In the genomic region with DNA sequence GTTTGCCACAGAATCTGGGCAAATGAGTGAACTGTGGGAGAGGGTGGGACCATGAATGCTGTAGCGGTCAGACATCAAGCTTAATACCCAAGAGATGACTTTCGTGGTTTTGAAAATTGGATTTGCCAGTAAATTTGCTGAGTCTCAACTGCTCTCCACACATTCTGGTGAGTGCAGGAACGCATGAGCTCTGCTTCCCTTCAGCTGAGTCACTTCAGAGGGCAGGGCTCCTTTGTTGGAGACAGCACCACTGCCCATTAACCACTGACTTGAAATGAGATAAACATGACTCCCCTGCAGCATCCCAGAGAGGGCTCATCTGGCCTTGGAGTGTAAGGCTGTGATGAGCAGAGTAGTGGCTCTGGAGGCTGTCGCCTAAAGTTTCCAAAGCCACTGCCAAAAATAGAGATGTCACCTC, we compare ENCODE assay signal across 11 cellular contexts. TPM values are rescaled to one million over a fixed set of nuclear protein-coding genes. Genes with fewer than 3 reads are reported as not detected.
DNase-seq lines count a peak whose midpoint lies in the region; ATAC-seq, FAIRE-seq and TF ChIP-seq lines count a peak whose summit lies in the region.
"Had no signal": no experiment of that assay in that cellular context is flagged by ENCODE, and none has a peak within 500 bp of the region (broad histone marks: within the 10 kb centered on the region; RNA-seq: fewer than 3 reads in every experiment).

No MANE protein-coding gene starts in this region.

- H3K4me3 ChIP-seq in bronchial epithelial cell (ENCODE audit: low read depth, low read length) (no peak overlapping the region), mesendoderm (ENCODE audit: low read length) (no peak overlapping the region)

- no CpG with 5 or more reads among the region's 4 CpGs for WGBS in mesendoderm (ENCODE audit: extremely low coverage, insufficient coverage, low lambda C conversion rate)

- no peak overlapping the region for H4K8ac ChIP-seq in mesendoderm (ENCODE audit: low read depth, low read length)

- H2AK5ac ChIP-seq in mesendoderm (ENCODE audit: low read length), result no peak overlapping the region

- H3K79me1 ChIP-seq in mesendoderm (ENCODE audit: low read length), result no peaks in the 10 kb centered on the region

- H3K36me3 ChIP-seq in bronchial epithelial cell (ENCODE audit: control insufficient read depth, insufficient read depth, low read length) (no peaks in the 10 kb centered on the region), mesendoderm (ENCODE audit: control insufficient read depth, insufficient read depth, low read length) (no peaks in the 10 kb centered on the region)

- H3K4me2 ChIP-seq in mesendoderm (ENCODE audit: low read length), result no peak overlapping the region

- DNase-seq in AG09319 (ENCODE audit: extremely low read depth, low read depth) (peak; percentile 94), M059J (ENCODE audit: low read depth) (peak; percentile 100), bronchial epithelial cell (ENCODE audit: low read depth) (peak; percentile 78), mesendoderm (peak; percentile 42), T-helper 2 cell (no peak)
- DNase-seq in activated CD4-positive, alpha-beta T cell treated with anti-CD3 and anti-CD28 coated beads, Interleukin-2, amount 10 ng/mL, durations not matched to agents 24 days and 14 days, result no peak
- DNase-seq: activated T-cell treated with anti-CD3 and anti-CD28 coated beads for 4 hours, endodermal cell, NCI-H1694 treated with DMSO at 0.1 percent for 48 hours had no signal

- H3K36me3 Mint-ChIP-seq in activated CD4-positive, alpha-beta T cell treated with anti-CD3 and anti-CD28 coated beads, Interleukin-2, amount 10 ng/mL, durations not matched to agents 24 days and 14 days (ENCODE audit: low read depth), result peaks cover 33% of the 10 kb centered on the region

- H3K4ac ChIP-seq in mesendoderm (ENCODE audit: low read depth, low read length), result no peak overlapping the region

- peaks cover 6% of the 10 kb centered on the region for H3K4me1 ChIP-seq in mesendoderm (ENCODE audit: control insufficient read depth, low read depth, low read length)

- no peak overlapping the region for H2BK5ac ChIP-seq in mesendoderm (ENCODE audit: low read length)

- H3K9me3 Mint-ChIP-seq in activated CD4-positive, alpha-beta T cell treated with anti-CD3 and anti-CD28 coated beads, Interleukin-2, amount 10 ng/mL, durations not matched to agents 24 days and 14 days, result no peaks in the 10 kb centered on the region
- H3K9me3 Mint-ChIP-seq: endodermal cell had no signal

- intact Hi-C loops in activated CD4-positive, alpha-beta T cell treated with anti-CD3 and anti-CD28 coated beads, Interleukin-2, amount 10 ng/mL, durations not matched to agents 24 days and 14 days (cut with micrococcal nuclease), result no loop called here

- no peaks in the 10 kb centered on the region for H3K79me2 ChIP-seq in mesendoderm (ENCODE audit: control insufficient read depth, insufficient read depth, low read length)

- H2BK120ac ChIP-seq in mesendoderm (ENCODE audit: low read depth, low read length), result no peak overlapping the region

- H3K27me3 Mint-ChIP-seq in activated CD4-positive, alpha-beta T cell treated with anti-CD3 and anti-CD28 coated beads, Interleukin-2, amount 10 ng/mL, durations not matched to agents 24 days and 14 days, result no peaks in the 10 kb centered on the region

- peaks cover 13% of the 10 kb centered on the region for H3K4me1 Mint-ChIP-seq in activated CD4-positive, alpha-beta T cell treated with anti-CD3 and anti-CD28 coated beads, Interleukin-2, amount 10 ng/mL, durations not matched to agents 24 days and 14 days

- FAIRE-seq in bronchial epithelial cell (lab: Jason Lieb, UNC), result peak; percentile 32

- H3K23ac ChIP-seq in mesendoderm (ENCODE audit: low read length), result no peak overlapping the region

- H3K56ac ChIP-seq in mesendoderm (ENCODE audit: low read length), result no peak overlapping the region

- TF ChIP-seq CTCF in AG09319 (IDR thresholded peaks at IDR 0.05; ENCODE audit: low read depth, low read length) (no peak), bronchial epithelial cell (IDR thresholded peaks at IDR 0.05; ENCODE audit: insufficient read depth, low read length, severe bottlenecking) (no peak)

- no peak overlapping the region for H3K9ac ChIP-seq in mesendoderm (ENCODE audit: low read length)

- H3K27me3 ChIP-seq in bronchial epithelial cell (ENCODE audit: control insufficient read depth, insufficient read depth, low read length) (no peaks in the 10 kb centered on the region), mesendoderm (ENCODE audit: insufficient read depth, low read length, poor library complexity) (no peaks in the 10 kb centered on the region)

- no peak overlapping the region for H3K4me3 Mint-ChIP-seq in activated CD4-positive, alpha-beta T cell treated with anti-CD3 and anti-CD28 coated beads, Interleukin-2, amount 10 ng/mL, durations not matched to agents 24 days and 14 days
- H3K4me3 Mint-ChIP-seq: endodermal cell had no signal

- no peak overlapping the region for H2BK15ac ChIP-seq in mesendoderm (replicated peaks; ENCODE audit: low read depth)

- H3K18ac ChIP-seq in mesendoderm (ENCODE audit: low read length), result no peak overlapping the region

- no peak overlapping the region for H4K5ac ChIP-seq in mesendoderm (ENCODE audit: low read length)

- no peak overlapping the region for H3K27ac ChIP-seq in mesendoderm (ENCODE audit: low read depth, low read length)

- H3K27ac Mint-ChIP-seq in activated CD4-positive, alpha-beta T cell treated with anti-CD3 and anti-CD28 coated beads, Interleukin-2, amount 10 ng/mL, durations not matched to agents 24 days and 14 days, result no peak overlapping the region
- H3K27ac Mint-ChIP-seq: endodermal cell had no signal

- ATAC-seq in HG02642 (IDR thresholded peaks at IDR 0.05; ENCODE audit: poor library complexity, unreplicated experiment), result no peak
- no peak for ATAC-seq in HG03439 (IDR thresholded peaks at IDR 0.05; ENCODE audit: unreplicated experiment)

RNA-seq across cellular contexts. Expression of a gene that starts 22.6 kb away (rescaled TPM):
- total RNA-seq in M059J (2014; rRNA removed; shearing (Covaris generic)), result 1.8 and 3.7 TPM in 2 replicates
- 2.4 TPM in 1 of 2 replicates, not detected in the other for total RNA-seq in bronchial epithelial cell
- 0.08 TPM for polyA plus RNA-seq in mesendoderm (2013, experiment 1 of 2)
- polyA plus RNA-seq in mesendoderm (2013, experiment 2 of 2), result 0.34 TPM
- not detected in 2 replicates for total RNA-seq in activated CD4-positive, alpha-beta T cell treated with anti-CD3 and anti-CD28 coated beads, Interleukin-2, amount 10 ng/mL, durations not matched to agents 24 days and 14 days

RNA-seq across cellular contexts. Expression of a gene that starts 37.2 kb away (rescaled TPM):
- 0.25 TPM in 1 of 2 replicates, not detected in the other for total RNA-seq in M059J (2014; rRNA removed; shearing (Covaris generic))
- total RNA-seq in bronchial epithelial cell, result 3.5 and 6.8 TPM in 2 replicates
- 10.3 TPM for polyA plus RNA-seq in mesendoderm (2013, experiment 1 of 2)
- 11.1 TPM for polyA plus RNA-seq in mesendoderm (2013, experiment 2 of 2)
- 15.1 and 16.2 TPM in 2 replicates for total RNA-seq in activated CD4-positive, alpha-beta T cell treated with anti-CD3 and anti-CD28 coated beads, Interleukin-2, amount 10 ng/mL, durations not matched to agents 24 days and 14 days

Comparison
In these comparisons a context has a peak if more than half of its experiments do, and no peak if none do; other contexts are left out.
1. DNase-seq: peak in AG09319 (single experiment), M059J (single experiment), bronchial epithelial cell (single experiment) and mesendoderm (single experiment); none in T-helper 2 cell (0 of 5) and activated CD4-positive, alpha-beta T cell treated with anti-CD3 and anti-CD28 coated beads, Interleukin-2, amount 10 ng/mL, durations not matched to agents 24 days and 14 days (single experiment).